In the genomic region with DNA sequence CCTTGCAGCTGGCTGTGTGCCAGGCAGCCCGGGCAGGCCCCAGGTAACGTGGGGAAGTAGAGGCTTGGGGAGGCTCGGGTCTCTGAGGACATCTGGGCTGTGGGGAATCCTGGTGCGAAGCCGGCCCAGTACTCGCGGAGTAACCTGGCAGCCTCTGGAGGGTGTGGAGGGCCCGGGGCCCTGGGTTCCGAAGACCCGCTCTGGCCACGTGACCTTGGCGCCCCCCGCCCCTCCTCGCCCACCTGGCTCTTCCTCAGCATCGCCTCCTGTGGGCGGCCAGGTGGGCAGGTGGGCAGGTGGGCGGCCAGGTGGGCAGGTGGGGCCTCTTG, we compare ENCODE assay signal across 2 cellular contexts.
A peak's percentile ranks its signal among the peaks of the same experiment; 100 is the strongest.
TF ChIP-seq lines count a peak whose summit lies in the region.

No MANE protein-coding gene starts in this region.

TF ChIP-seq in HEK293, 187 proteins besides CTCF, POLR2A, EP300 and RAD21 (continued from another document):
- TF ChIP-seq, protein P1, sequence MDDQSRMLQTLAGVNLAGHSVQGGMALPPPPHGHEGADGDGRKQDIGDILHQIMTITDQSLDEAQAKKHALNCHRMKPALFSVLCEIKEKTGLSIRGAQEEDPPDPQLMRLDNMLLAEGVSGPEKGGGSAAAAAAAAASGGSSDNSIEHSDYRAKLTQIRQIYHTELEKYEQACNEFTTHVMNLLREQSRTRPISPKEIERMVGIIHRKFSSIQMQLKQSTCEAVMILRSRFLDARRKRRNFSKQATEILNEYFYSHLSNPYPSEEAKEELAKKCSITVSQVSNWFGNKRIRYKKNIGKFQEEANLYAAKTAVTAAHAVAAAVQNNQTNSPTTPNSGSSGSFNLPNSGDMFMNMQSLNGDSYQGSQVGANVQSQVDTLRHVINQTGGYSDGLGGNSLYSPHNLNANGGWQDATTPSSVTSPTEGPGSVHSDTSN (CRISPR knock-in tag; IDR thresholded peaks at IDR 0.05): no peak
- no peak for TF ChIP-seq BCL11B (tag by site-specific recombination; IDR thresholded peaks at IDR 0.05; ENCODE audit: low read depth)

TF ChIP-seq in H1, 55 proteins besides CTCF, POLR2A, EP300 and RAD21 (continued from another document):
- TF ChIP-seq, protein P2, sequence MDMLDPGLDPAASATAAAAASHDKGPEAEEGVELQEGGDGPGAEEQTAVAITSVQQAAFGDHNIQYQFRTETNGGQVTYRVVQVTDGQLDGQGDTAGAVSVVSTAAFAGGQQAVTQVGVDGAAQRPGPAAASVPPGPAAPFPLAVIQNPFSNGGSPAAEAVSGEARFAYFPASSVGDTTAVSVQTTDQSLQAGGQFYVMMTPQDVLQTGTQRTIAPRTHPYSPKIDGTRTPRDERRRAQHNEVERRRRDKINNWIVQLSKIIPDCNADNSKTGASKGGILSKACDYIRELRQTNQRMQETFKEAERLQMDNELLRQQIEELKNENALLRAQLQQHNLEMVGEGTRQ (IDR thresholded peaks at IDR 0.05; ENCODE audit: low read length): 0 out of 2 replicates have a peak, but pooled peaks have one; percentile 15
- TF ChIP-seq RFX5 (IDR thresholded peaks at IDR 0.05; ENCODE audit: borderline replicate concordance, low read depth, low read length) (no peak), CTBP2 (IDR thresholded peaks at IDR 0.05; ENCODE audit: borderline replicate concordance, insufficient read depth, insufficient read length, low read length) (no peak), KDM1A (IDR thresholded peaks at IDR 0.05; ENCODE audit: borderline replicate concordance, low read length) (no peak)
